In genomic region chr3:71074416-71074815, GRCh38 we compare ENCODE assay signal across 18 cellular contexts.
DNase-seq lines count a peak whose midpoint lies in the region; ATAC-seq and TF ChIP-seq lines count a peak whose summit lies in the region.
"Had no signal": no experiment of that assay in that cellular context is flagged by ENCODE, and none has a peak within 500 bp of the region (broad histone marks: within the 10 kb centered on the region; RNA-seq: fewer than 3 reads in every experiment).

No MANE protein-coding gene starts in this region.

- ATAC-seq in esophagus mucosa (peak; percentile 61), HG02981 (IDR thresholded peaks at IDR 0.05; ENCODE audit: unreplicated experiment) (no peak), GM21390 (IDR thresholded peaks at IDR 0.05; ENCODE audit: unreplicated experiment) (no peak)
- ATAC-seq: right lobe of liver had no signal

- H3K27me3 ChIP-seq in sigmoid colon, result no peaks in the 10 kb centered on the region
- H3K27me3 ChIP-seq: BE2C, colonic mucosa, neutrophil, right lobe of liver had no signal

- in situ Hi-C loops in Caki2 (cut with HindIII; ENCODE audit: low pct_unique_long_range_greater_than_20kb, low sequenced_read_pairs), result no loop called here

- H3K36me3 ChIP-seq in sigmoid colon, result no peaks in the 10 kb centered on the region
- H3K36me3 ChIP-seq: BE2C, colonic mucosa, neutrophil, right lobe of liver had no signal

- 93 to 95% methylated on average over 3 of the region's 3 CpGs for WGBS in sigmoid colon, 2 donors

- H3K4me1 ChIP-seq in sigmoid colon, result peaks cover 0 to 99% (median 79%) of the 10 kb centered on the region in 4 donors
- H3K4me1 ChIP-seq: BE2C had no signal

- TF ChIP-seq EP300 in sigmoid colon (IDR thresholded peaks at IDR 0.05), result no peak

- peak overlapping the region; percentile 30 to 99 (median 94) for H3K27ac ChIP-seq in sigmoid colon
- H3K27ac ChIP-seq: colonic mucosa, neutrophil, right lobe of liver had no signal

- intact Hi-C loops in sigmoid colon (cut with DNase I), result no loop called here

- no peak for TF ChIP-seq CTCF in sigmoid colon (IDR thresholded peaks at IDR 0.05)

- no peak overlapping the region for H3K4me3 ChIP-seq in sigmoid colon
- H3K4me3 ChIP-seq: colonic mucosa, right lobe of liver had no signal

- no peaks in the 10 kb centered on the region for H3K9me3 ChIP-seq in sigmoid colon
- H3K9me3 ChIP-seq: BE2C, colonic mucosa, neutrophil, right lobe of liver had no signal

- DNase-seq in Caki2 (ENCODE audit: low read depth) (peak; percentile 66), M059J (ENCODE audit: low read depth) (peak; percentile 24), sigmoid colon (no peak), hippocampal formation (lab: John Stamatoyannopoulos, UW) (no peak)
- DNase-seq: activated CD4-positive, alpha-beta T cell treated with anti-CD3 and anti-CD28 coated beads, Interleukin-2, amount 50 U/mL, for 1 hour; anterior cingulate cortex; BE2C; colonic mucosa; MV-4-11; NCI-H2081 treated with DMSO at 0.1 percent for 48 hours; NCI-H526 treated with DMSO at 0.1 percent for 48 hours; right lobe of liver; stimulated activated CD4-positive, alpha-beta T cell treated with anti-CD3 and anti-CD28 coated beads, Interleukin-2, amount 100 ng/mL, for 48 hours; stimulated activated CD8-positive, alpha-beta memory T cell treated with anti-CD3 and anti-CD28 coated beads, Interleukin-4, amount 100 ng/mL, for 48 hours had no signal

- TF ChIP-seq POLR2A in sigmoid colon (IDR thresholded peaks at IDR 0.05), result no peak

Comparison
In these comparisons a context has a peak if more than half of its experiments do, and no peak if none do; other contexts are left out.
1. DNase-seq: peak in Caki2 (single experiment) and M059J (single experiment); none in sigmoid colon (single experiment) and hippocampal formation (0 of 2).